Comparison of ENCODE assay signal across 24 cellular contexts in the genomic region with DNA sequence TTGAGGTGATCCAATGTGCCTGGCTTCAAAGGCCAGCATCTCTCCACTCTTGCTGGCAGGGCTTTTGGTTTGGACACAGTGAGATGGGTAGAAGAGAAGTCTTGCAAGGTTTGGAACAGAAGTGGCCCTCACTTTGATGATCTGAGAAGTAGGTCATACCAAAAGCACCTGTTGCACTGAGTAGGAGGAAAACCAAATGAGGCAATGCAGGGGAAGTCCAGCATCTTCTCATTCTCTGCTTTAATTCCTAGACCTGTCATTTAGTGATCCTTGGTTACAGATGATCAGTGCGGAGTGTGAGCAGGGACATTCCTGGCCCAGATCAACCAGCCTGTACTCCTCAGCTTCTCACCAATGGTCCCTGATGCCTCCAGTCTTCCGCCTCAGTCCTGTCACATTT.
"Had no signal": no experiment of that assay in that cellular context is flagged by ENCODE, and none has a peak within 500 bp of the region (broad histone marks: within the 10 kb centered on the region; RNA-seq: fewer than 3 reads in every experiment).

No MANE protein-coding gene starts in this region.

- FAIRE-seq: endothelial cell of umbilical vein, kidney, pancreas, small intestine had no signal

- H3K4me3 ChIP-seq: esophagus muscularis mucosa, gastroesophageal sphincter, heart left ventricle, hepatocyte, lung, mucosa of descending colon, pancreas, right lobe of liver, testis, tibial artery had no signal

- H3K4me2 ChIP-seq: hepatocyte had no signal

- ATAC-seq: foreskin keratinocyte; gastroesophageal sphincter; left lobe of liver; mucosa of descending colon; natural killer cell treated with Interleukin-12 subunit alpha and Interleukin-12 subunit beta and Interleukin-15 and Interleukin-18, amount 100 ng/mL, for 72 hours; pancreas; right lobe of liver had no signal

- H3K4me1 ChIP-seq: foreskin keratinocyte, gastroesophageal sphincter, pancreas, right lobe of liver, testis, tibial artery had no signal

- H3K36me3 ChIP-seq: esophagus muscularis mucosa, gastroesophageal sphincter, heart left ventricle, neutrophil, pancreas, right lobe of liver, tibial artery had no signal

- H3K79me2 ChIP-seq: hepatocyte had no signal

- H2AFZ ChIP-seq: hepatocyte had no signal

- H3K27ac ChIP-seq: esophagus muscularis mucosa, foreskin keratinocyte, gastroesophageal sphincter, heart left ventricle, hepatocyte, neutrophil, pancreas, right lobe of liver, testis, tibial artery had no signal

- H3K9me3 ChIP-seq: esophagus muscularis mucosa, gastroesophageal sphincter, neutrophil, pancreas, testis, tibial artery had no signal

- H3K27me3 ChIP-seq: esophagus muscularis mucosa, foreskin keratinocyte, gastroesophageal sphincter, heart left ventricle, hepatocyte, neutrophil, right lobe of liver, testis, tibial artery had no signal

- DNase-seq: dermis blood vessel endothelial cell; effector memory CD4-positive, alpha-beta T cell; foreskin keratinocyte; kidney; mucosa of descending colon; naive B cell; pancreas; retina; right lobe of liver; small intestine; stimulated activated CD4-positive, alpha-beta T cell treated with anti-CD3 and anti-CD28 coated beads, Interleukin-15, amount 100 ng/mL, for 24 hours; stimulated activated CD4-positive, alpha-beta T cell treated with anti-CD3 and anti-CD28 coated beads, Interleukin-2, amount 100 ng/mL, for 48 hours; stimulated activated naive CD4-positive, alpha-beta T cell; testis; tibial artery had no signal
